ENCODE assay signal across 8 cellular contexts in the genomic region with DNA sequence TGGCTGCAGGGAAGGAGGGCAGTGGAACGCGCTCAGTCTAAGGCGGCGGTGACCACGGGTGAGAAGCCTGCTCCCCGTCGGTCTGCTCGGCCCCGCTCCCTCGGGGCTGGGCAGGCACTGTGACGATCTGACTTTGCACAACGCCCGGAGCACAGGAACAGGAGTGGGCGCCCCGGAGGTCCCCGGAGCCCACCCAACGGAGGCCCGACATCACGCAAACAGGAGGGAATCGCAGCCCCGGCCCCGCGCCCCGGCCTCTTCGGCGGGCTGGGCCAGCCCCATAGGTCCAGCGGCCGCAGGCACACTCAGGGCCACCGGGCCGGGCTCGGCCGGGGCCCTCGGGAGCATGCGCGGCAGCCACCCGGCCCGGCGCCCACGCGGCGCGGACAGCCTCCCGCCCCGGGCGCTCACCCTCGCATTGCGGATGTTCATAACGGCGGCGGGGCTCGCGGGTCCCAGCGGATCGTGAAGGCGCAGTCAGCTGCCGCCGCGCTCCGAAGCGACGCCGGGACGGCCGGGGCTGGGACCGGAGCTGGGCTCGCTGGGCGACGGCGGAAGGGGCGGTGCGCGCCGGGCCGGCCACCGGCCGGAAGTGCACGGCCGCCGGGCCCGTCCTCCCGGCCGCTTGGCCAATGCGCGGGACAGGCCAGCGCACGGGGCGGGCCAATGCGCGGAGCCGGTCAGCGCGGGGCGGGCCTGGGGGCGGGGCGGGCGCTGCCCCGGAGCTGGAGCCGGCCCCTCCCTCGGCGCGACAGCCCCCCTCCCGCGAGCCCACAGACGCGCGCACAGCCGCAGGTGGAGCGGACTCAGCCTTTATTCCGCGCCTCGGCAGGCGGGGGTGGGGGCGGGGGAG. TPM values are rescaled to one million over a fixed set of nuclear protein-coding genes. Genes with fewer than 3 reads are reported as not detected.
DNase-seq lines count a peak whose midpoint lies in the region; ATAC-seq, FAIRE-seq and TF ChIP-seq lines count a peak whose summit lies in the region.

A gene (minus strand): TSS at position 565 of the 853 bp plus-strand sequence. CDS start 133 bp downstream, at position 432.

- DNase-seq in GDM1 (lab: John Stamatoyannopoulos, UW) (peak; percentile 72), Kasumi-1 (lab: John Stamatoyannopoulos, UW) (peak; percentile 17 to 30), cardiac septum (ENCODE audit: low spot score) (peak; percentile 89), pancreas (peak; percentile 71 to 87 (median 82)), NCI-H1694 (lab: John Stamatoyannopoulos, UW) (no peak)

- no peak for TF ChIP-seq CTCF in pancreas (IDR thresholded peaks at IDR 0.05)

- no peaks in the 10 kb centered on the region for H3K36me3 ChIP-seq in pancreas

- H3K27ac ChIP-seq in adipose tissue (ENCODE audit: low read depth, low read length): no peak within 1 kb of the TSS
- no peak within 1 kb of the TSS for H3K27ac ChIP-seq in pancreas

- 0 to 13% (median 0%) methylated on average over 20 to 107 of the region's 113 CpGs for WGBS in adipose tissue, 3 donors
- 0 to 9% methylated on average over 60 to 99 of the region's 113 CpGs for WGBS in pancreas, 2 donors

- no peaks in the 10 kb centered on the region for H3K27me3 ChIP-seq in pancreas

- intact Hi-C loops in cardiac septum (cut with DNase I): loop anchor here (2.0 kb wide), 1 partner anchor 36 kb away; a partner anchor contains a TSS
- intact Hi-C loops in pancreas (cut with DNase I): loop anchor here in 1 of 3 donors (10.0 kb wide), 1 partner anchor 60 kb away; no protein-coding TSS in a partner anchor

- no peaks in the 10 kb centered on the region for H3K4me1 ChIP-seq in pancreas

- no peaks in the 10 kb centered on the region for H3K9me3 ChIP-seq in pancreas

- ATAC-seq in GM21786 (IDR thresholded peaks at IDR 0.05; ENCODE audit: unreplicated experiment): peak; percentile 89
- peak; percentile 95 for ATAC-seq in SK-N-SH treated with all-trans-retinoic acid at 6 μM for 48 hours
- peak; percentile 96 to 98 (median 97) for ATAC-seq in pancreas

- peak within 1 kb of the TSS; percentile 57 to 77 (median 68) for H3K4me3 ChIP-seq in pancreas

- no peak for FAIRE-seq in pancreas (lab: Jason Lieb, UNC)

TF ChIP-seq in SK-N-SH treated with all-trans-retinoic acid at 6 μM for 48 hours, 23 proteins besides CTCF, POLR2A, EP300 and RAD21:
- TF ChIP-seq, protein P1, sequence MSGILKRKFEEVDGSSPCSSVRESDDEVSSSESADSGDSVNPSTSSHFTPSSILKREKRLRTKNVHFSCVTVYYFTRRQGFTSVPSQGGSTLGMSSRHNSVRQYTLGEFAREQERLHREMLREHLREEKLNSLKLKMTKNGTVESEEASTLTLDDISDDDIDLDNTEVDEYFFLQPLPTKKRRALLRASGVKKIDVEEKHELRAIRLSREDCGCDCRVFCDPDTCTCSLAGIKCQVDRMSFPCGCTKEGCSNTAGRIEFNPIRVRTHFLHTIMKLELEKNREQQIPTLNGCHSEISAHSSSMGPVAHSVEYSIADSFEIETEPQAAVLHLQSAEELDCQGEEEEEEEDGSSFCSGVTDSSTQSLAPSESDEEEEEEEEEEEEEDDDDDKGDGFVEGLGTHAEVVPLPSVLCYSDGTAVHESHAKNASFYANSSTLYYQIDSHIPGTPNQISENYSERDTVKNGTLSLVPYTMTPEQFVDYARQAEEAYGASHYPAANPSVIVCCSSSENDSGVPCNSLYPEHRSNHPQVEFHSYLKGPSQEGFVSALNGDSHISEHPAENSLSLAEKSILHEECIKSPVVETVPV (CRISPR knock-in tag; IDR thresholded peaks at IDR 0.05): no peak
- TF ChIP-seq PPARA (CRISPR knock-in tag; IDR thresholded peaks at IDR 0.05; ENCODE audit: borderline replicate concordance): no peak
- TF ChIP-seq ISL1 (CRISPR knock-in tag; IDR thresholded peaks at IDR 0.05): no peak
- TF ChIP-seq GLIS3 (CRISPR knock-in tag; IDR thresholded peaks at IDR 0.05): no peak
- TF ChIP-seq RARB (CRISPR knock-in tag; IDR thresholded peaks at IDR 0.05): no peak
- TF ChIP-seq, protein P2, sequence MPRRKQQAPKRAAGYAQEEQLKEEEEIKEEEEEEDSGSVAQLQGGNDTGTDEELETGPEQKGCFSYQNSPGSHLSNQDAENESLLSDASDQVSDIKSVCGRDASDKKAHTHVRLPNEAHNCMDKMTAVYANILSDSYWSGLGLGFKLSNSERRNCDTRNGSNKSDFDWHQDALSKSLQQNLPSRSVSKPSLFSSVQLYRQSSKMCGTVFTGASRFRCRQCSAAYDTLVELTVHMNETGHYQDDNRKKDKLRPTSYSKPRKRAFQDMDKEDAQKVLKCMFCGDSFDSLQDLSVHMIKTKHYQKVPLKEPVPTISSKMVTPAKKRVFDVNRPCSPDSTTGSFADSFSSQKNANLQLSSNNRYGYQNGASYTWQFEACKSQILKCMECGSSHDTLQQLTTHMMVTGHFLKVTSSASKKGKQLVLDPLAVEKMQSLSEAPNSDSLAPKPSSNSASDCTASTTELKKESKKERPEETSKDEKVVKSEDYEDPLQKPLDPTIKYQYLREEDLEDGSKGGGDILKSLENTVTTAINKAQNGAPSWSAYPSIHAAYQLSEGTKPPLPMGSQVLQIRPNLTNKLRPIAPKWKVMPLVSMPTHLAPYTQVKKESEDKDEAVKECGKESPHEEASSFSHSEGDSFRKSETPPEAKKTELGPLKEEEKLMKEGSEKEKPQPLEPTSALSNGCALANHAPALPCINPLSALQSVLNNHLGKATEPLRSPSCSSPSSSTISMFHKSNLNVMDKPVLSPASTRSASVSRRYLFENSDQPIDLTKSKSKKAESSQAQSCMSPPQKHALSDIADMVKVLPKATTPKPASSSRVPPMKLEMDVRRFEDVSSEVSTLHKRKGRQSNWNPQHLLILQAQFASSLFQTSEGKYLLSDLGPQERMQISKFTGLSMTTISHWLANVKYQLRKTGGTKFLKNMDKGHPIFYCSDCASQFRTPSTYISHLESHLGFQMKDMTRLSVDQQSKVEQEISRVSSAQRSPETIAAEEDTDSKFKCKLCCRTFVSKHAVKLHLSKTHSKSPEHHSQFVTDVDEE (CRISPR knock-in tag; IDR thresholded peaks at IDR 0.05): no peak
- no peak for TF ChIP-seq BACH2 (CRISPR knock-in tag; IDR thresholded peaks at IDR 0.05; ENCODE audit: borderline replicate concordance)
- TF ChIP-seq ZC3H10 (CRISPR knock-in tag; IDR thresholded peaks at IDR 0.05): no peak
- TF ChIP-seq ZFP30 (CRISPR knock-in tag; IDR thresholded peaks at IDR 0.05): no peak
- TF ChIP-seq, protein P3, sequence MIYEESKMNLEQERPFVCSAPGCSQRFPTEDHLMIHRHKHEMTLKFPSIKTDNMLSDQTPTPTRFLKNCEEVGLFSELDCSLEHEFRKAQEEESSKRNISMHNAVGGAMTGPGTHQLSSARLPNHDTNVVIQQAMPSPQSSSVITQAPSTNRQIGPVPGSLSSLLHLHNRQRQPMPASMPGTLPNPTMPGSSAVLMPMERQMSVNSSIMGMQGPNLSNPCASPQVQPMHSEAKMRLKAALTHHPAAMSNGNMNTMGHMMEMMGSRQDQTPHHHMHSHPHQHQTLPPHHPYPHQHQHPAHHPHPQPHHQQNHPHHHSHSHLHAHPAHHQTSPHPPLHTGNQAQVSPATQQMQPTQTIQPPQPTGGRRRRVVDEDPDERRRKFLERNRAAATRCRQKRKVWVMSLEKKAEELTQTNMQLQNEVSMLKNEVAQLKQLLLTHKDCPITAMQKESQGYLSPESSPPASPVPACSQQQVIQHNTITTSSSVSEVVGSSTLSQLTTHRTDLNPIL (CRISPR knock-in tag; IDR thresholded peaks at IDR 0.05; ENCODE audit: low read depth): no peak
- TF ChIP-seq, protein P4, sequence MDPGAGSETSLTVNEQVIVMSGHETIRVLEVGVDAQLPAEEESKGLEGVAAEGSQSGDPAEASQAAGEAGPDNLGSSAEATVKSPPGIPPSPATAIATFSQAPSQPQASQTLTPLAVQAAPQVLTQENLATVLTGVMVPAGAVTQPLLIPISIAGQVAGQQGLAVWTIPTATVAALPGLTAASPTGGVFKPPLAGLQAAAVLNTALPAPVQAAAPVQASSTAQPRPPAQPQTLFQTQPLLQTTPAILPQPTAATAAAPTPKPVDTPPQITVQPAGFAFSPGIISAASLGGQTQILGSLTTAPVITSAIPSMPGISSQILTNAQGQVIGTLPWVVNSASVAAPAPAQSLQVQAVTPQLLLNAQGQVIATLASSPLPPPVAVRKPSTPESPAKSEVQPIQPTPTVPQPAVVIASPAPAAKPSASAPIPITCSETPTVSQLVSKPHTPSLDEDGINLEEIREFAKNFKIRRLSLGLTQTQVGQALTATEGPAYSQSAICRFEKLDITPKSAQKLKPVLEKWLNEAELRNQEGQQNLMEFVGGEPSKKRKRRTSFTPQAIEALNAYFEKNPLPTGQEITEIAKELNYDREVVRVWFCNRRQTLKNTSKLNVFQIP (CRISPR knock-in tag; IDR thresholded peaks at IDR 0.05; ENCODE audit: borderline replicate concordance, low read depth): no peak
- TF ChIP-seq ESRRG (CRISPR knock-in tag; IDR thresholded peaks at IDR 0.05): no peak
- no peak for TF ChIP-seq ZNF8 (CRISPR knock-in tag; IDR thresholded peaks at IDR 0.05)
- TF ChIP-seq, protein P5, sequence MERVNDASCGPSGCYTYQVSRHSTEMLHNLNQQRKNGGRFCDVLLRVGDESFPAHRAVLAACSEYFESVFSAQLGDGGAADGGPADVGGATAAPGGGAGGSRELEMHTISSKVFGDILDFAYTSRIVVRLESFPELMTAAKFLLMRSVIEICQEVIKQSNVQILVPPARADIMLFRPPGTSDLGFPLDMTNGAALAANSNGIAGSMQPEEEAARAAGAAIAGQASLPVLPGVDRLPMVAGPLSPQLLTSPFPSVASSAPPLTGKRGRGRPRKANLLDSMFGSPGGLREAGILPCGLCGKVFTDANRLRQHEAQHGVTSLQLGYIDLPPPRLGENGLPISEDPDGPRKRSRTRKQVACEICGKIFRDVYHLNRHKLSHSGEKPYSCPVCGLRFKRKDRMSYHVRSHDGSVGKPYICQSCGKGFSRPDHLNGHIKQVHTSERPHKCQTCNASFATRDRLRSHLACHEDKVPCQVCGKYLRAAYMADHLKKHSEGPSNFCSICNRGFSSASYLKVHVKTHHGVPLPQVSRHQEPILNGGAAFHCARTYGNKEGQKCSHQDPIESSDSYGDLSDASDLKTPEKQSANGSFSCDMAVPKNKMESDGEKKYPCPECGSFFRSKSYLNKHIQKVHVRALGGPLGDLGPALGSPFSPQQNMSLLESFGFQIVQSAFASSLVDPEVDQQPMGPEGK (CRISPR knock-in tag; IDR thresholded peaks at IDR 0.05; ENCODE audit: borderline replicate concordance): no peak
- TF ChIP-seq ZNF565 (CRISPR knock-in tag; conservative IDR thresholded peaks at IDR 0.05; ENCODE audit: low read depth): no peak
- TF ChIP-seq CSDC2 (CRISPR knock-in tag; IDR thresholded peaks at IDR 0.05): no peak
- TF ChIP-seq SNAI2 (CRISPR knock-in tag; IDR thresholded peaks at IDR 0.05): no peak
- TF ChIP-seq ZFP3 (CRISPR knock-in tag; IDR thresholded peaks at IDR 0.05): no peak
- no peak for TF ChIP-seq ZNF70 (CRISPR knock-in tag; IDR thresholded peaks at IDR 0.05)
- no peak for TF ChIP-seq TCF4 (CRISPR knock-in tag; IDR thresholded peaks at IDR 0.05; ENCODE audit: borderline replicate concordance)

RNA-seq across cellular contexts. Expression of the gene that starts here (rescaled TPM):
- polyA plus RNA-seq in adipose tissue: 100 to 1,000 TPM in 1 of 3 donors, 10 to 100 TPM in 2; 68.6 to 169 (median 98.6) TPM
- 87.2 TPM for total RNA-seq in cardiac septum
- 10 to 100 TPM; 24.5 to 49.0 (median 40.3) TPM for total RNA-seq in pancreas
- 100 to 1,000 TPM in 1 of 2 donors, 10 to 100 TPM in 1; 95.1 to 115 TPM for polyA plus RNA-seq in pancreas
